ENCODE assay signal across 16 cellular contexts in genomic region chr16:12729448-12729847, GRCh38.
DNase-seq lines count a peak whose midpoint lies in the region; ATAC-seq and TF ChIP-seq lines count a peak whose summit lies in the region.
"Had no signal": no experiment of that assay in that cellular context is flagged by ENCODE, and none has a peak within 500 bp of the region (broad histone marks: within the 10 kb centered on the region; RNA-seq: fewer than 3 reads in every experiment).

No MANE protein-coding gene starts in this region.

- no peak overlapping the region for H3K4me3 Mint-ChIP-seq in MCF 10A (ENCODE audit: unreplicated experiment)
- no peak overlapping the region for H3K4me3 Mint-ChIP-seq in type B pancreatic cell
- H3K4me3 Mint-ChIP-seq: B cell, nephron progenitor cell had no signal

- no TSS peak for BruUV-seq in MCF 10A (replicated peaks; lab: Mats Ljungman, UMichigan)

- no peak overlapping the region for H3K4me3 ChIP-seq in breast epithelium
- H3K4me3 ChIP-seq: upper lobe of right lung had no signal

- H3K4me1 ChIP-seq in breast epithelium, result no peaks in the 10 kb centered on the region
- H3K4me1 ChIP-seq: upper lobe of right lung had no signal

- H3K9me3 Mint-ChIP-seq in MCF 10A (ENCODE audit: unreplicated experiment) (peaks cover 20% of the 10 kb centered on the region), type B pancreatic cell (peaks cover 13% of the 10 kb centered on the region)

- peak overlapping the region; percentile 0 for H3K27ac Mint-ChIP-seq in MCF 10A (ENCODE audit: low read depth, unreplicated experiment)
- no peak overlapping the region for H3K27ac Mint-ChIP-seq in type B pancreatic cell
- H3K27ac Mint-ChIP-seq: B cell, nephron progenitor cell had no signal

- H3K9me3 ChIP-seq in breast epithelium, result peaks cover 17 to 22% of the 10 kb centered on the region in 2 donors

- CTCF ChIA-PET in MCF 10A (lab: Yijun Ruan, JAX), result no interaction called here

- TF ChIP-seq CTCF in MCF 10A (IDR thresholded peaks at IDR 0.05; ENCODE audit: unreplicated experiment), result no peak
- no peak for TF ChIP-seq CTCF in breast epithelium (IDR thresholded peaks at IDR 0.05)
- TF ChIP-seq CTCF in type B pancreatic cell (conservative IDR thresholded peaks at IDR 0.05), result no peak

- H3K36me3 Mint-ChIP-seq in MCF 10A (ENCODE audit: insufficient read depth, unreplicated experiment), result no peaks in the 10 kb centered on the region
- H3K36me3 Mint-ChIP-seq in type B pancreatic cell, result peaks cover 13% of the 10 kb centered on the region

- H3K27me3 Mint-ChIP-seq in MCF 10A (ENCODE audit: insufficient read depth, unreplicated experiment) (no peaks in the 10 kb centered on the region), type B pancreatic cell (no peaks in the 10 kb centered on the region)
- H3K27me3 Mint-ChIP-seq: B cell had no signal

- POLR2A ChIA-PET in MCF 10A (lab: Yijun Ruan, JAX), result no interaction called here

- no peaks in the 10 kb centered on the region for H3K27me3 ChIP-seq in breast epithelium
- H3K27me3 ChIP-seq: upper lobe of right lung had no signal

- H3K27ac ChIP-seq in breast epithelium, result no peak overlapping the region
- H3K27ac ChIP-seq: KMS-11, upper lobe of right lung had no signal

- no peaks in the 10 kb centered on the region for H3K36me3 ChIP-seq in breast epithelium
- H3K36me3 ChIP-seq: upper lobe of right lung had no signal

- intact Hi-C loops in MCF 10A (cut with micrococcal nuclease), result no loop called here
- intact Hi-C loops in breast epithelium (cut with DNase I; ENCODE audit: low total_unique reads), result no loop called here

- DNase-seq in MCF 10A (ENCODE audit: unreplicated experiment) (peak; percentile 6), breast epithelium (ENCODE audit: low spot score in 2 of 2) (no peak), amniotic stem cell (lab: John Stamatoyannopoulos, UW) (peak; percentile 12), foreskin melanocyte (peak; percentile 80), type B pancreatic cell (ENCODE audit: extremely low spot score, unreplicated experiment) (no peak), SHP77 treated with DMSO at 0.1 percent for 48 hours (lab: John Stamatoyannopoulos, UW) (no peak), NCI-H2171 treated with DMSO at 0.1 percent for 48 hours (lab: John Stamatoyannopoulos, UW) (no peak)
- DNase-seq: activated CD4-positive, alpha-beta T cell treated with anti-CD3 and anti-CD28 coated beads for 48 hours; activated gamma-delta T cell; nephron progenitor cell; stimulated activated CD4-positive, alpha-beta T cell treated with anti-CD3 and anti-CD28 coated beads, Interleukin-12 subunit alpha, Interleukin-12 subunit beta, amount 100 ng/mL, for 4 hours; upper lobe of right lung had no signal

- H3K4me1 Mint-ChIP-seq in MCF 10A (ENCODE audit: insufficient read depth, unreplicated experiment) (peaks cover under 1% of the 10 kb centered on the region), type B pancreatic cell (ENCODE audit: unreplicated experiment) (peaks cover 6% of the 10 kb centered on the region)
- H3K4me1 Mint-ChIP-seq: B cell had no signal

- no peak for TF ChIP-seq POLR2A in breast epithelium (IDR thresholded peaks at IDR 0.05)

- ATAC-seq in HG02642 (IDR thresholded peaks at IDR 0.05; ENCODE audit: poor library complexity, unreplicated experiment), result no peak
- ATAC-seq: left lobe of liver, upper lobe of right lung had no signal

Comparison
In these comparisons a context has a peak if more than half of its experiments do, and no peak if none do; other contexts are left out.
1. DNase-seq: peak in MCF 10A (single experiment), amniotic stem cell (single experiment) and foreskin melanocyte (single experiment); none in breast epithelium (0 of 2), type B pancreatic cell (single experiment), SHP77 treated with DMSO at 0.1 percent for 48 hours (single experiment) and NCI-H2171 treated with DMSO at 0.1 percent for 48 hours (single experiment).